In the genomic region with DNA sequence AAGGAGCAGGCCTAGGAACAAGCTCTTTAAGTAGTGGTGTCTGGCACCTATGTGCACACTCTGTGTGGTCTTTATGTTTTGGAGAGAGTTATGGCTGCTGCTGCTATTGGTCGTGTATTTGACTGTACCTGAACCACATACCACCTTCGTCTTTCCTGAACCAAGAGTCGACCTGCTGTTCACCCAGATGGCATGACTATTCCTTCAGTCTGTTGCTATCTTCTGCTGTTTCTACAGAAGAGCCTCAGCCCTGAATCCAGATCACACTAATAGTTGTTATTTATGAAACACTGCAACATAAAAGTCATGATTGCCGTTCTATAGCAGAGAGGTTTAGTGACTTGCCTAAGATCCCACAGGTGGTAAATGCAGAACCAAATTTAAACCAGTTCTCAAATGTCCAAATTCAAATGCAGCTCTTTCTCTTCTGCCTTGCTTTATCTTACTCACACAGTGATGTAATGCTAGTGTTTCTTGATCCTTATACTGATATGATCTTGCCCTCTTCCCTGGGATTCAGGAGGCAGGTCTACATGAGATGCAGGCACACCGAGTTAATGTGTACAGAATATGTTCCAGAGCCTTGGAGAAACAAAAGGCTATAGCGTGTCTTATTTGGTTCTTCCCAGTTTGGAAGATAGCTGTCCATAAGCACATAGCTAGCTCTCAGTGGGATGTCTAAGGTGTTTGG, we compare ENCODE assay signal across 23 cellular contexts.
A peak's percentile ranks its signal among the peaks of the same experiment; 100 is the strongest.
DNase-seq lines count a peak whose midpoint lies in the region; ATAC-seq and TF ChIP-seq lines count a peak whose summit lies in the region.
"Had no signal": no experiment of that assay in that cellular context is flagged by ENCODE, and none has a peak within 500 bp of the region (broad histone marks: within the 10 kb centered on the region; RNA-seq: fewer than 3 reads in every experiment).

No MANE protein-coding gene starts in this region.

- no TSS peak for BruUV-seq in Panc1 (replicated peaks; lab: Mats Ljungman, UMichigan)

- no peaks in the 10 kb centered on the region for H3K9me3 ChIP-seq in Panc1 (ENCODE audit: control insufficient read depth, insufficient read depth, low read depth, low read length)
- H3K9me3 ChIP-seq in esophagus squamous epithelium, result no peaks in the 10 kb centered on the region
- no peaks in the 10 kb centered on the region for H3K9me3 ChIP-seq in smooth muscle cell (replicated peaks; ENCODE audit: low read depth)
- H3K9me3 ChIP-seq: ascending aorta had no signal

- in situ Hi-C loops in Panc1 (cut with HindIII; ENCODE audit: low pct_unique_long_range_greater_than_20kb, low sequenced_read_pairs), result no loop called here

- no peaks in the 10 kb centered on the region for H4K20me1 ChIP-seq in smooth muscle cell (ENCODE audit: low read depth)

- peaks cover 38% of the 10 kb centered on the region for H3F3A ChIP-seq in smooth muscle cell (ENCODE audit: low read depth)

- intact Hi-C loops in Panc1 (cut with micrococcal nuclease; ENCODE audit: unreplicated experiment), result no loop called here
- intact Hi-C loops in esophagus squamous epithelium (cut with DNase I), result no loop called here

- no peak overlapping the region for H3K9ac ChIP-seq in smooth muscle cell (ENCODE audit: low read depth)

- H3K36me3 ChIP-seq in Panc1 (ENCODE audit: control insufficient read depth, insufficient read depth, low read length) (no peaks in the 10 kb centered on the region), esophagus squamous epithelium (no peaks in the 10 kb centered on the region), smooth muscle cell (ENCODE audit: low read depth) (no peaks in the 10 kb centered on the region)
- H3K36me3 ChIP-seq: ascending aorta had no signal

- DNase-seq in NCI-H2171 treated with DMSO at 0.1 percent for 48 hours (lab: John Stamatoyannopoulos, UW) (peak; percentile 49), NCI-H2171 (lab: John Stamatoyannopoulos, UW) (no peak), Panc1 (ENCODE audit: low read depth, low spot score) (no peak), esophagus squamous epithelium (lab: John Stamatoyannopoulos, UW) (no peak), smooth muscle cell (lab: John Stamatoyannopoulos, UW; ENCODE audit: unreplicated experiment) (no peak), NCI-H526 treated with DMSO at 0.1 percent for 48 hours (lab: John Stamatoyannopoulos, UW) (no peak)
- DNase-seq: 8988T; activated CD4-positive, alpha-beta memory T cell treated with anti-CD3 and anti-CD28 coated beads, Interleukin-2, amount 10 ng/mL, durations not matched to agents 7 days and 5 days; activated naive CD4-positive, alpha-beta T cell treated with anti-CD3 and anti-CD28 coated beads, Interleukin-2, amount 50 U/mL, for 16 hours; activated T-cell treated with anti-CD3 and anti-CD28 coated beads, Interleukin-2, amount 50 U/mL, for 24 hours; cerebellar nuclear complex; H9; MV-4-11; NCI-H2081; NCI-H510A treated with DMSO at 0.1 percent for 48 hours; SHP77; stimulated activated CD4-positive, alpha-beta T cell treated with anti-CD3 and anti-CD28 coated beads, Interleukin-2, amount 100 ng/mL, for 24 hours; T-helper 2 cell had no signal

- WGBS in esophagus squamous epithelium, 2 donors, result 87 to 93% methylated on average over 6 of the region's 6 CpGs
- 72% methylated on average over 6 of the region's 6 CpGs for WGBS in smooth muscle cell (ENCODE audit: low lambda C conversion rate)

- POLR2A ChIA-PET in Panc1 (lab: Charles Lee), result no interaction called here

- H3K27ac ChIP-seq in Panc1 (ENCODE audit: low read length), result peak overlapping the region; percentile 76
- peak overlapping the region in 3 of 4 donors; percentile 56 to 79 (median 76) for H3K27ac ChIP-seq in esophagus squamous epithelium
- H3K27ac ChIP-seq in smooth muscle cell (ENCODE audit: low read depth), result peak overlapping the region; percentile 87
- H3K27ac ChIP-seq: ascending aorta had no signal

- CTCF ChIA-PET in Panc1 (lab: Charles Lee), result no interaction called here

- H3K4me2 ChIP-seq in smooth muscle cell, result peak overlapping the region; percentile 63

- no peak overlapping the region for H3K4me3 ChIP-seq in Panc1 (ENCODE audit: low read depth in 2 of 2, low read length in 2 of 2)
- no peak overlapping the region for H3K4me3 ChIP-seq in esophagus squamous epithelium
- no peak overlapping the region for H3K4me3 ChIP-seq in smooth muscle cell
- H3K4me3 ChIP-seq: ascending aorta, GM12878 had no signal

- ATAC-seq in Panc1, result no peak
- ATAC-seq in GM21737 (IDR thresholded peaks at IDR 0.05; ENCODE audit: unreplicated experiment), result no peak
- ATAC-seq in HG03521 (IDR thresholded peaks at IDR 0.05; ENCODE audit: unreplicated experiment), result no peak
- ATAC-seq: WTC11 had no signal

- H3K4me1 ChIP-seq in Panc1 (ENCODE audit: control insufficient read depth, insufficient read depth, low read length), result peaks cover 50% of the 10 kb centered on the region
- H3K4me1 ChIP-seq in esophagus squamous epithelium, result peaks cover 21 to 71% (median 38%) of the 10 kb centered on the region in 3 donors
- H3K4me1 ChIP-seq in smooth muscle cell (ENCODE audit: low read depth), result peaks cover 35% of the 10 kb centered on the region

- H3K79me2 ChIP-seq in smooth muscle cell (ENCODE audit: low read depth), result no peaks in the 10 kb centered on the region

- no peaks in the 10 kb centered on the region for H3K27me3 ChIP-seq in Panc1 (ENCODE audit: control insufficient read depth, insufficient read depth, low read length)
- no peaks in the 10 kb centered on the region for H3K27me3 ChIP-seq in esophagus squamous epithelium
- no peaks in the 10 kb centered on the region for H3K27me3 ChIP-seq in smooth muscle cell (ENCODE audit: low read depth)
- H3K27me3 ChIP-seq: ascending aorta had no signal

- TF ChIP-seq CTCF in Panc1 (IDR thresholded peaks at IDR 0.05), result no peak
- TF ChIP-seq CTCF in esophagus squamous epithelium (IDR thresholded peaks at IDR 0.05), result no peak
- no peak for TF ChIP-seq CTCF in smooth muscle cell (IDR thresholded peaks at IDR 0.05; ENCODE audit: borderline replicate concordance, insufficient read depth, poor library complexity, severe bottlenecking)

- H2AFZ ChIP-seq in smooth muscle cell (ENCODE audit: low read depth), result no peak overlapping the region

- no peak for TF ChIP-seq POLR2A in esophagus squamous epithelium (IDR thresholded peaks at IDR 0.05)
